29 cellular contexts compared by ENCODE assay signal in the genomic region with DNA sequence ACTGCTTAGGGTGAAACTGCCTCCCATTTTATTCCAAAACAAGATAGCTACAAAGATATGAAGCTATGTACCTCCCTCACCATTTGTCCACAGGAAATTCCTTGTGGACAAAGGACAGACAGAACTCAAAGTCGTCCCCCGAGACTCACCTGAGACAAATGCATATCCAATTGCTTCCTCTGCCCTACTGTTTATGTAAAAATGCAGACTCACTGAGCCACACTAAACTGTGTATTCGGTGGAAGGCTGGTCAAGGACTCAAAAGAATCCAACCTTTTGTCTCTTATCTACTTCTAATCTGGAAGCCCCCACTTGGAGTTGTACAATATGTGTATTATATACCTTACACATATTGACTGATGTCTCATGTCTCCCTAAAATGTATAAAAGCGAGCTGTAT.
"Had no signal": no experiment of that assay in that cellular context is flagged by ENCODE, and none has a peak within 500 bp of the region (broad histone marks: within the 10 kb centered on the region; RNA-seq: fewer than 3 reads in every experiment).

No MANE protein-coding gene starts in this region.

- H3K27ac ChIP-seq: ascending aorta, body of pancreas, RWPE1, SJCRH30 had no signal

- H3K4me1 ChIP-seq: ascending aorta, body of pancreas, SJCRH30 had no signal

- H3K27ac Mint-ChIP-seq: activated CD4-positive, alpha-beta T cell treated with anti-CD3 and anti-CD28 coated beads, Interleukin-2, amount 10 ng/mL, durations not matched to agents 24 days and 14 days; activated CD8-positive, alpha-beta memory T cell treated with anti-CD3 and anti-CD28 coated beads, Interleukin-2, amount 10 ng/mL, durations not matched to agents 7 days and 5 days; activated naive CD4-positive, alpha-beta T cell treated with anti-CD3 and anti-CD28 coated beads, Interleukin-2, amount 50 U/mL, for 72 hours; activated naive CD8-positive, alpha-beta T cell treated with anti-CD3 and anti-CD28 coated beads, Interleukin-2, amount 50 U/mL, for 24 hours; activated T-cell treated with anti-CD3 and anti-CD28 coated beads, Interleukin-2, amount 50 U/mL, for 24 hours; activated T-helper 1 cell treated with anti-CD3 and anti-CD28 coated beads, Interleukin-12 subunit alpha, Interleukin-12 subunit beta, Interleukin-2, Interleukin-4 antibody, amounts not matched to agents 30 ng/mL and 10 ng/mL and 1 ng/mL, durations not matched to agents 14 hours and 24 hours and 36 hours; T-helper 1 cell treated with Interleukin-12 subunit alpha and Interleukin-12 subunit beta and Interleukin-4 antibody, amounts not matched to agents 30 μg/mL and 1 μg/mL, for 36 hours had no signal

- H3K36me3 Mint-ChIP-seq: activated CD8-positive, alpha-beta memory T cell treated with anti-CD3 and anti-CD28 coated beads, Interleukin-2, amount 10 ng/mL, durations not matched to agents 7 days and 5 days; activated naive CD4-positive, alpha-beta T cell treated with anti-CD3 and anti-CD28 coated beads, Interleukin-2, amount 50 U/mL, for 72 hours had no signal

- H3K9me3 ChIP-seq: ascending aorta, body of pancreas, SJCRH30 had no signal

- H3K27me3 Mint-ChIP-seq: activated CD4-positive, alpha-beta T cell treated with anti-CD3 and anti-CD28 coated beads, Interleukin-2, amount 10 ng/mL, durations not matched to agents 24 days and 14 days; activated CD8-positive, alpha-beta memory T cell treated with anti-CD3 and anti-CD28 coated beads, Interleukin-2, amount 10 ng/mL, durations not matched to agents 7 days and 5 days; activated naive CD8-positive, alpha-beta T cell treated with anti-CD3 and anti-CD28 coated beads, Interleukin-2, amount 50 U/mL, for 24 hours; activated T-cell treated with anti-CD3 and anti-CD28 coated beads, Interleukin-2, amount 50 U/mL, for 24 hours had no signal

- ATAC-seq: activated CD8-positive, alpha-beta memory T cell treated with anti-CD3 and anti-CD28 coated beads, Interleukin-2, amount 10 ng/mL, durations not matched to agents 7 days and 5 days; activated naive CD4-positive, alpha-beta T cell treated with anti-CD3 and anti-CD28 coated beads, Interleukin-2, amount 50 U/mL, for 72 hours; activated naive CD8-positive, alpha-beta T cell treated with anti-CD3 and anti-CD28 coated beads, Interleukin-2, amount 50 U/mL, for 24 hours; body of pancreas; Panc1 had no signal

- DNase-seq: activated CD4-positive, alpha-beta T cell treated with anti-CD3 and anti-CD28 coated beads for 1 hour; activated CD4-positive, alpha-beta T cell treated with anti-CD3 and anti-CD28 coated beads, Interleukin-2, amount 10 ng/mL, durations not matched to agents 24 days and 14 days; activated CD4-positive, alpha-beta T cell treated with anti-CD3 and anti-CD28 coated beads, Interleukin-2, amount 50 U/mL, for 48 hours; activated CD8-positive, alpha-beta memory T cell treated with anti-CD3 and anti-CD28 coated beads, Interleukin-2, amount 10 ng/mL, durations not matched to agents 7 days and 5 days; activated effector memory CD4-positive, alpha-beta T cell treated with Interleukin-2 at 50 U/mL for 16 hours; activated naive CD4-positive, alpha-beta T cell; activated naive CD8-positive, alpha-beta T cell treated with anti-CD3 and anti-CD28 coated beads, Interleukin-2, amount 50 U/mL, for 24 hours; activated T-cell treated with anti-CD3 and anti-CD28 coated beads, Interleukin-2, amount 50 U/mL, for 24 hours; amniotic stem cell; body of pancreas; central memory CD4-positive, alpha-beta T cell; NCI-H1092; NCI-H1417; NCI-H1930; NCI-H2171; NCI-H2227 treated with DMSO at 0.1 percent for 48 hours; NCI-H446 treated with DMSO at 0.1 percent for 48 hours; NCI-H524 treated with DMSO at 0.1 percent for 48 hours; NCI-H748 treated with DMSO at 0.1 percent for 48 hours; NK-92 treated with Interleukin-12 subunit alpha and Interleukin-12 subunit beta, amount 100 ng/mL, for 24 hours; OCI-M1; Right ventricle myocardium superior; SJCRH30 had no signal

- H3K27me3 ChIP-seq: ascending aorta, body of pancreas, SJCRH30 had no signal

- H3K4me1 Mint-ChIP-seq: activated CD4-positive, alpha-beta T cell treated with anti-CD3 and anti-CD28 coated beads, Interleukin-2, amount 10 ng/mL, durations not matched to agents 24 days and 14 days; activated CD8-positive, alpha-beta memory T cell treated with anti-CD3 and anti-CD28 coated beads, Interleukin-2, amount 10 ng/mL, durations not matched to agents 7 days and 5 days; activated naive CD8-positive, alpha-beta T cell treated with anti-CD3 and anti-CD28 coated beads, Interleukin-2, amount 50 U/mL, for 24 hours had no signal

- H3K4me3 ChIP-seq: ascending aorta, body of pancreas, SJCRH30 had no signal

- H3K36me3 ChIP-seq: ascending aorta, SJCRH30 had no signal

- H3K4me3 Mint-ChIP-seq: activated CD4-positive, alpha-beta T cell treated with anti-CD3 and anti-CD28 coated beads, Interleukin-2, amount 10 ng/mL, durations not matched to agents 24 days and 14 days; activated CD8-positive, alpha-beta memory T cell treated with anti-CD3 and anti-CD28 coated beads, Interleukin-2, amount 10 ng/mL, durations not matched to agents 7 days and 5 days; activated naive CD8-positive, alpha-beta T cell treated with anti-CD3 and anti-CD28 coated beads, Interleukin-2, amount 50 U/mL, for 24 hours; activated T-cell treated with anti-CD3 and anti-CD28 coated beads, Interleukin-2, amount 50 U/mL, for 24 hours; activated T-helper 1 cell treated with anti-CD3 and anti-CD28 coated beads, Interleukin-12 subunit alpha, Interleukin-12 subunit beta, Interleukin-2, Interleukin-4 antibody, amounts not matched to agents 30 ng/mL and 10 ng/mL and 1 ng/mL, durations not matched to agents 14 hours and 24 hours and 36 hours; T-helper 1 cell treated with Interleukin-12 subunit alpha and Interleukin-12 subunit beta and Interleukin-4 antibody, amounts not matched to agents 30 μg/mL and 1 μg/mL, for 36 hours had no signal

- H3K9me3 Mint-ChIP-seq: activated CD4-positive, alpha-beta T cell treated with anti-CD3 and anti-CD28 coated beads, Interleukin-2, amount 10 ng/mL, durations not matched to agents 24 days and 14 days; activated T-cell treated with anti-CD3 and anti-CD28 coated beads, Interleukin-2, amount 50 U/mL, for 24 hours had no signal
